ENCODE assay signal across 10 cellular contexts in genomic region chr7:28732037-28732869, GRCh38.
DNase-seq lines count a peak whose midpoint lies in the region; ATAC-seq and TF ChIP-seq lines count a peak whose summit lies in the region.
"Had no signal": no experiment of that assay in that cellular context is flagged by ENCODE, and none has a peak within 500 bp of the region (broad histone marks: within the 10 kb centered on the region; RNA-seq: fewer than 3 reads in every experiment).

No MANE protein-coding gene starts in this region.

- H3K27me3 ChIP-seq in neural progenitor cell = no peaks in the 10 kb centered on the region
- H3K27me3 ChIP-seq in BE2C = no peaks in the 10 kb centered on the region

- ATAC-seq in GM18505 (IDR thresholded peaks at IDR 0.05; ENCODE audit: unreplicated experiment) (no peak), HG02623 (IDR thresholded peaks at IDR 0.05; ENCODE audit: unreplicated experiment) (no peak), HG02759 (IDR thresholded peaks at IDR 0.05; ENCODE audit: unreplicated experiment) (no peak)

- peaks cover 42% of the 10 kb centered on the region for H3K4me1 Mint-ChIP-seq in neural progenitor cell

- H3F3A ChIP-seq in neural progenitor cell (ENCODE audit: low read depth) = no peaks in the 10 kb centered on the region

- peak overlapping the region; percentile 91 for H3K27ac Mint-ChIP-seq in neural progenitor cell

- H2AFZ ChIP-seq in neural progenitor cell (replicated peaks) = no peak overlapping the region

- no peaks in the 10 kb centered on the region for H3K36me3 ChIP-seq in neural progenitor cell
- no peaks in the 10 kb centered on the region for H3K36me3 ChIP-seq in BE2C
- H3K36me3 ChIP-seq: pancreas had no signal

- no peaks in the 10 kb centered on the region for H4K20me1 ChIP-seq in neural progenitor cell (ENCODE audit: low read depth)

- H3K4me3 ChIP-seq in epithelial cell of esophagus (ENCODE audit: low read length) = no peak overlapping the region
- no peak overlapping the region for H3K4me3 ChIP-seq in neural progenitor cell
- H3K4me3 ChIP-seq in BE2C (ENCODE audit: low read depth, low read length) = no peak overlapping the region
- H3K4me3 ChIP-seq: pancreas had no signal

- H3K4me3 Mint-ChIP-seq in neural progenitor cell = no peak overlapping the region

- no peak for TF ChIP-seq CTCF in epithelial cell of esophagus (IDR thresholded peaks at IDR 0.05; ENCODE audit: insufficient read depth, low read depth, low read length, missing control alignments)
- no peak for TF ChIP-seq CTCF in neural progenitor cell (IDR thresholded peaks at IDR 0.05)
- no peak for TF ChIP-seq CTCF in BE2C (IDR thresholded peaks at IDR 0.05; ENCODE audit: low read depth, low read length)

- H3K36me3 Mint-ChIP-seq in neural progenitor cell = peaks cover 3% of the 10 kb centered on the region

- peak; percentile 31 for DNase-seq in COLO668 (lab: John Stamatoyannopoulos, UW; ENCODE audit: unreplicated experiment)
- DNase-seq in NCI-H2029 treated with DMSO at 0.1 percent for 48 hours (lab: John Stamatoyannopoulos, UW) = peak; percentile 34
- peak; percentile 22 for DNase-seq in epithelial cell of esophagus (ENCODE audit: low read depth)
- peak; percentile 24 for DNase-seq in neural progenitor cell (ENCODE audit: low spot score)
- DNase-seq in BE2C = no peak
- DNase-seq: activated effector memory CD4-positive, alpha-beta T cell treated with Interleukin-2 at 50 U/mL for 16 hours; pancreas had no signal

- peaks cover 3% of the 10 kb centered on the region for H3K27me3 Mint-ChIP-seq in neural progenitor cell (ENCODE audit: insufficient read depth, low read depth)

- no peak for TF ChIP-seq POLR2A in GM18505 (IDR thresholded peaks at IDR 0.05; ENCODE audit: borderline replicate concordance, extremely low read depth, insufficient read depth, insufficient read length)

- H3K9me3 ChIP-seq in neural progenitor cell (ENCODE audit: low read depth) (no peaks in the 10 kb centered on the region), BE2C (no peaks in the 10 kb centered on the region)
- H3K9me3 ChIP-seq: pancreas had no signal

- no peak overlapping the region for H3K27ac ChIP-seq in neural progenitor cell
- H3K27ac ChIP-seq: pancreas had no signal

- no peak overlapping the region for H3K9ac ChIP-seq in neural progenitor cell

- no peaks in the 10 kb centered on the region for H3K79me2 ChIP-seq in neural progenitor cell (ENCODE audit: low read depth)

- H3K9me3 Mint-ChIP-seq in neural progenitor cell = no peaks in the 10 kb centered on the region

- peaks cover 29% of the 10 kb centered on the region for H3K4me1 ChIP-seq in neural progenitor cell
- H3K4me1 ChIP-seq in BE2C = peaks cover 5% of the 10 kb centered on the region
- H3K4me1 ChIP-seq: pancreas had no signal

- H3K4me2 ChIP-seq in neural progenitor cell = no peak overlapping the region
